Comparison of ENCODE assay signal across 8 cellular contexts in genomic region chr5:142356716-142357468, GRCh38. TPM values are rescaled to one million over a fixed set of nuclear protein-coding genes. Genes with fewer than 3 reads are reported as not detected.
A peak's percentile ranks its signal among the peaks of the same experiment; 100 is the strongest.
DNase-seq lines count a peak whose midpoint lies in the region; ATAC-seq, FAIRE-seq and TF ChIP-seq lines count a peak whose summit lies in the region.

No MANE protein-coding gene starts in this region.

- no peaks in the 10 kb centered on the region for H3K27me3 ChIP-seq in aorta (ENCODE audit: control insufficient read depth in 1 of 2, insufficient read depth in 2 of 2, low read length in 1 of 2)

- ATAC-seq in HG02588 (IDR thresholded peaks at IDR 0.05; ENCODE audit: unreplicated experiment) (peak; percentile 93), aorta (ENCODE audit: low FRiP score) (peak; percentile 90)

- peak; percentile 71 for FAIRE-seq in GM12891 (lab: Jason Lieb, UNC)

- no peaks in the 10 kb centered on the region for H3K36me3 ChIP-seq in aorta (ENCODE audit: control insufficient read depth in 1 of 2, insufficient read depth in 2 of 2, low read length in 1 of 2)

- in situ Hi-C loops in astrocyte of the cerebellum (cut with HindIII; ENCODE audit: low sequenced_read_pairs) = no loop called here

- peak overlapping the region; percentile 92 to 97 for H3K27ac ChIP-seq in aorta (ENCODE audit: low read depth in 1 of 2, low read length in 2 of 2)

- peak; percentile 84 for DNase-seq in GM12891 (ENCODE audit: insufficient read length, low spot score)
- peak; percentile 32 for DNase-seq in NCI-H1092 (lab: John Stamatoyannopoulos, UW)
- DNase-seq in T-helper 22 cell (ENCODE audit: low read depth) = peak; percentile 77
- peak; percentile 77 for DNase-seq in astrocyte of the cerebellum (ENCODE audit: low read depth)
- peak; percentile 30 to 58 for DNase-seq in hippocampal formation (lab: John Stamatoyannopoulos, UW)
- peak; percentile 86 for DNase-seq in renal cortical epithelial cell (ENCODE audit: low read depth)
- DNase-seq in aorta = peak; percentile 92 to 94

- intact Hi-C loops in aorta (cut with DNase I) = loop anchor here (2.0 to 10.0 kb wide), 3 partner anchors 35 to 188 kb away; no protein-coding TSS in a partner anchor

- TF ChIP-seq CTCF in astrocyte of the cerebellum (IDR thresholded peaks at IDR 0.05; ENCODE audit: low read depth, low read length, missing control alignments) = no peak

- H3K9me3 ChIP-seq in aorta (ENCODE audit: control insufficient read depth, low read length) = no peaks in the 10 kb centered on the region

- no peak for TF ChIP-seq POLR2A in GM12891 (IDR thresholded peaks at IDR 0.05; ENCODE audit: low read depth, low read length)

- peak overlapping the region; percentile 54 for H3K4me3 ChIP-seq in astrocyte of the cerebellum (ENCODE audit: low read depth, low read length)
- peak overlapping the region; percentile 57 to 92 for H3K4me3 ChIP-seq in aorta (ENCODE audit: low read length in 2 of 2)

- H3K4me1 ChIP-seq in aorta (ENCODE audit: control insufficient read depth in 1 of 2, insufficient read depth in 2 of 2, low read length in 2 of 2) = no peaks in the 10 kb centered on the region

- 0 to 1% methylated on average over 70 to 82 of the region's 82 CpGs for WGBS in aorta, 2 donors

TF ChIP-seq in GM12891, 5 proteins besides CTCF, POLR2A, EP300 and RAD21:
- TF ChIP-seq POU2F2 (IDR thresholded peaks at IDR 0.05; ENCODE audit: low read depth, low read length) (peak; percentile 34; the same call in 1 of the 2 replicates), SPI1 (IDR thresholded peaks at IDR 0.05; ENCODE audit: low read depth, low read length) (peak; percentile 61), PAX5 (IDR thresholded peaks at IDR 0.05; ENCODE audit: insufficient read depth, low read length, severe bottlenecking) (peak; percentile 26), TAF1 (IDR thresholded peaks at IDR 0.05; ENCODE audit: low read depth, low read length) (no peak), POLR2AphosphoS5 (IDR thresholded peaks at IDR 0.05; ENCODE audit: low read depth, low read length) (no peak)

RNA-seq across cellular contexts. Expression of gene SPRY4, which starts 32.1 kb away (rescaled TPM):
- 1.5 TPM for polyA plus RNA-seq in GM12891 (2012; ENCODE audit: low read depth, missing spikeins)
- 1.2 and 3.4 TPM in 2 replicates for total RNA-seq in renal cortical epithelial cell
- total RNA-seq in aorta = 10 to 100 TPM; 49.8 to 67.9 TPM
- polyA plus RNA-seq in aorta = 10 to 100 TPM in 1 of 2 donors, 1 to 10 TPM in 1; 8.1 to 21.5 TPM

Comparison
In these comparisons a context has a peak if more than half of its experiments do, and no peak if none do; other contexts are left out.
1. Peak in every context shown above with its lines: DNase-seq, ATAC-seq, H3K4me3 ChIP-seq and H3K27ac ChIP-seq.
2. DNase-seq: peak in every context shown above with its lines; median percentile 93 in aorta; 86 in renal cortical epithelial cell; 84 in GM12891; 77 in T-helper 22 cell; 77 in astrocyte of the cerebellum; 44 in hippocampal formation; 32 in NCI-H1092.
3. RNA of gene SPRY4, which starts 32.1 kb away (total RNA-seq): 49.8 to 67.9 TPM in aorta; 1.2 to 3.4 TPM in renal cortical epithelial cell; every median in the first group is over 10 times any median in the second.